Comparison of ENCODE assay signal across 8 cellular contexts in genomic region chr6:26365633-26365995, GRCh38. TPM values are rescaled to one million over a fixed set of nuclear protein-coding genes. Genes with fewer than 3 reads are reported as not detected.
A peak's percentile ranks its signal among the peaks of the same experiment; 100 is the strongest.
DNase-seq lines count a peak whose midpoint lies in the region; ATAC-seq and TF ChIP-seq lines count a peak whose summit lies in the region.

No MANE protein-coding gene starts in this region.

- TF ChIP-seq CTCF in OCI-LY3 (IDR thresholded peaks at IDR 0.05; ENCODE audit: low read depth, low read length) = no peak
- no peak for TF ChIP-seq CTCF in fibroblast of lung (conservative IDR thresholded peaks at IDR 0.05 in 1 of 2, IDR thresholded peaks at IDR 0.05 in 1 of 2; ENCODE audit: low read depth in 1 of 2, low read length in 2 of 2)

- POLR2A ChIA-PET in CD4-positive, alpha-beta memory T cell (lab: Charles Lee; ENCODE audit: partially characterized antibody) = interaction anchor here (1.0 to 5.1 kb wide), 4 partner anchors 15 to 172 kb away, joined by 3 to 29 read pairs (median 6); no protein-coding TSS in a partner anchor

- H3K79me2 ChIP-seq in OCI-LY3 (ENCODE audit: low read length) = no peaks in the 10 kb centered on the region
- H3K79me2 ChIP-seq in fibroblast of lung (ENCODE audit: control insufficient read depth, insufficient read depth, low read length) = no peaks in the 10 kb centered on the region

- H3K27ac ChIP-seq in CD4-positive, alpha-beta memory T cell (ENCODE audit: low read depth, low read length) = peak overlapping the region; percentile 96
- H3K27ac ChIP-seq in OCI-LY3 (ENCODE audit: low read length) (no peak overlapping the region), fibroblast of lung (ENCODE audit: insufficient read depth, low read length) (peak overlapping the region; percentile 92), rectal smooth muscle tissue (ENCODE audit: low read depth, low read length) (peak overlapping the region; percentile 79)

- H2AFZ ChIP-seq in OCI-LY3 (ENCODE audit: low read depth, low read length) (peak overlapping the region; percentile 88), fibroblast of lung (ENCODE audit: low read length) (peak overlapping the region; percentile 97)

- ATAC-seq in HG03095 (IDR thresholded peaks at IDR 0.05; ENCODE audit: unreplicated experiment) = no peak
- ATAC-seq in GM18909 (IDR thresholded peaks at IDR 0.05; ENCODE audit: poor library complexity, unreplicated experiment) = no peak
- ATAC-seq in HG03045 (IDR thresholded peaks at IDR 0.05; ENCODE audit: unreplicated experiment) = no peak

- CTCF ChIA-PET in CD4-positive, alpha-beta memory T cell (lab: Charles Lee; ENCODE audit: partially characterized antibody) = interaction anchor here (1.5 kb wide), 1 partner anchor 131 kb away, joined by 3 read pairs; a partner anchor contains a TSS

- H4K20me1 ChIP-seq in OCI-LY3 (ENCODE audit: insufficient read depth, low read length) (no peaks in the 10 kb centered on the region), fibroblast of lung (ENCODE audit: control insufficient read depth, extremely low read depth, insufficient read depth, low read length) (no peaks in the 10 kb centered on the region)

- no peak for DNase-seq in CD4-positive, alpha-beta memory T cell
- no peak for DNase-seq in fibroblast of lung (ENCODE audit: low read depth in 2 of 2)
- DNase-seq in NOMO-1 treated with dmso at 0.1 percent for 144 hours (lab: John Stamatoyannopoulos, UW; ENCODE audit: unreplicated experiment) = no peak

- H3K9me3 ChIP-seq in CD4-positive, alpha-beta memory T cell (ENCODE audit: control insufficient read depth in 1 of 2, low read length in 2 of 2) = no peaks in the 10 kb centered on the region
- H3K9me3 ChIP-seq in OCI-LY3 (ENCODE audit: insufficient read depth, low read length) = no peaks in the 10 kb centered on the region
- no peaks in the 10 kb centered on the region for H3K9me3 ChIP-seq in fibroblast of lung (ENCODE audit: control insufficient read depth, insufficient read depth, low read depth, low read length)

- H3K4me2 ChIP-seq in OCI-LY3 (ENCODE audit: low read length) (peak overlapping the region; percentile 70), fibroblast of lung (ENCODE audit: extremely low read depth, insufficient read depth, low read length) (peak overlapping the region; percentile 85)

- H3K27ac Mint-ChIP-seq in CD4-positive, alpha-beta memory T cell = peak overlapping the region in 3 of 7 donors; percentile 49 to 88 (median 82)

- H3K9me3 Mint-ChIP-seq in CD4-positive, alpha-beta memory T cell = no peaks in the 10 kb centered on the region

- H3K4me3 Mint-ChIP-seq in CD4-positive, alpha-beta memory T cell = peak overlapping the region in 2 of 8 donors; percentile 87 to 94

- H3K4me1 ChIP-seq in CD4-positive, alpha-beta memory T cell (ENCODE audit: insufficient read depth, low read length) = peaks cover 80% of the 10 kb centered on the region
- H3K4me1 ChIP-seq in OCI-LY3 (ENCODE audit: low read length) = peaks cover 16% of the 10 kb centered on the region
- peaks cover 5% of the 10 kb centered on the region for H3K4me1 ChIP-seq in fibroblast of lung (ENCODE audit: control insufficient read depth, extremely low read depth, insufficient read depth, low read length)
- H3K4me1 ChIP-seq in rectal smooth muscle tissue (ENCODE audit: control insufficient read depth, insufficient read depth, low read length) = no peaks in the 10 kb centered on the region

- H3K27me3 ChIP-seq in CD4-positive, alpha-beta memory T cell (ENCODE audit: insufficient read depth, low read length) = no peaks in the 10 kb centered on the region
- H3K27me3 ChIP-seq in OCI-LY3 (ENCODE audit: low read depth, low read length) = peaks cover 20% of the 10 kb centered on the region
- no peaks in the 10 kb centered on the region for H3K27me3 ChIP-seq in fibroblast of lung (ENCODE audit: control insufficient read depth, insufficient read depth, low read length)
- H3K27me3 ChIP-seq in rectal smooth muscle tissue (ENCODE audit: control insufficient read depth, insufficient read depth, low read length) = no peaks in the 10 kb centered on the region

- H3K36me3 ChIP-seq in CD4-positive, alpha-beta memory T cell (ENCODE audit: insufficient read depth, low read length) = peaks cover 13% of the 10 kb centered on the region
- H3K36me3 ChIP-seq in OCI-LY3 (replicated peaks; ENCODE audit: low read depth, low read length) = no peaks in the 10 kb centered on the region
- no peaks in the 10 kb centered on the region for H3K36me3 ChIP-seq in fibroblast of lung (ENCODE audit: control insufficient read depth, insufficient read depth, low read length)
- H3K36me3 ChIP-seq in rectal smooth muscle tissue (ENCODE audit: control insufficient read depth, insufficient read depth, low read length) = peaks cover 3% of the 10 kb centered on the region

- H3K4me3 ChIP-seq in CD4-positive, alpha-beta memory T cell (ENCODE audit: low read length in 2 of 2) = peak overlapping the region; percentile 79 to 87
- peak overlapping the region; percentile 84 for H3K4me3 ChIP-seq in OCI-LY3 (ENCODE audit: low read length)
- H3K4me3 ChIP-seq in fibroblast of lung (replicated peaks in 1 of 4; ENCODE audit: control extremely low read depth in 1 of 4, insufficient read depth in 1 of 4, low read depth in 3 of 4, low read length in 4 of 4) = peak overlapping the region; percentile 77 to 95 (median 90)
- peak overlapping the region; percentile 80 for H3K4me3 ChIP-seq in rectal smooth muscle tissue (ENCODE audit: low read length)

- H3K9ac ChIP-seq in OCI-LY3 (ENCODE audit: low read length) (peak overlapping the region; percentile 72), fibroblast of lung (ENCODE audit: insufficient read depth, low read length) (peak overlapping the region; percentile 65), rectal smooth muscle tissue (ENCODE audit: low read length) (no peak overlapping the region)

- H3K4me1 Mint-ChIP-seq in CD4-positive, alpha-beta memory T cell = peaks cover 56 to 68% (median 65%) of the 10 kb centered on the region in 4 donors

- no peaks in the 10 kb centered on the region for H3K27me3 Mint-ChIP-seq in CD4-positive, alpha-beta memory T cell

- peaks cover 27 to 28% of the 10 kb centered on the region in 2 donors for H3K36me3 Mint-ChIP-seq in CD4-positive, alpha-beta memory T cell

- intact Hi-C loops in CD4-positive, alpha-beta memory T cell (cut with micrococcal nuclease) = loop anchor here (1.0 to 5.0 kb wide), 9 partner anchors 18 to 231 kb away; partner anchors contain the start of genes ABT1, BTN2A1, BTN2A2 and BTN3A1

RNA-seq across cellular contexts. Expression of gene BTN3A2, which starts 0.6 kb away (rescaled TPM):
- total RNA-seq in CD4-positive, alpha-beta memory T cell = 100 to 1,000 TPM; 315 to 323 TPM
- polyA plus RNA-seq in CD4-positive, alpha-beta memory T cell = 100 to 1,000 TPM in 1 of 2 donors, 10 to 100 TPM in 1; 68.1 to 126 TPM
- 21.6 and 21.8 TPM in 2 replicates for total RNA-seq in fibroblast of lung
- 27.2 and 39.1 TPM in 2 replicates for polyA plus RNA-seq in fibroblast of lung
- 19.1 and 24.8 TPM in 2 replicates for polyA plus RNA-seq in fibroblast of lung (2012)
- polyA minus RNA-seq in fibroblast of lung (ENCODE audit: low replicate concordance) = 10.0 and 23.6 TPM in 2 replicates

RNA-seq across cellular contexts. Expression of gene BTN2A2, which starts 17.3 kb away (rescaled TPM):
- 10 to 100 TPM; 21.8 to 23.6 TPM for total RNA-seq in CD4-positive, alpha-beta memory T cell
- polyA plus RNA-seq in CD4-positive, alpha-beta memory T cell = 1 to 10 TPM; 3.3 to 4.0 TPM
- 7.4 and 12.7 TPM in 2 replicates for total RNA-seq in fibroblast of lung
- polyA plus RNA-seq in fibroblast of lung = 8.6 and 14.8 TPM in 2 replicates
- polyA plus RNA-seq in fibroblast of lung (2012) = 8.3 and 12.5 TPM in 2 replicates
- 10.0 and 21.7 TPM in 2 replicates for polyA minus RNA-seq in fibroblast of lung (ENCODE audit: low replicate concordance)

RNA-seq across cellular contexts. Expression of gene BTN3A1, which starts 36.5 kb away (rescaled TPM):
- total RNA-seq in CD4-positive, alpha-beta memory T cell = 100 to 1,000 TPM; 255 to 262 TPM
- 10 to 100 TPM; 50.4 to 68.0 TPM for polyA plus RNA-seq in CD4-positive, alpha-beta memory T cell
- total RNA-seq in fibroblast of lung = 36.5 and 42.9 TPM in 2 replicates
- 19.8 and 31.6 TPM in 2 replicates for polyA plus RNA-seq in fibroblast of lung
- 11.2 and 16.9 TPM in 2 replicates for polyA plus RNA-seq in fibroblast of lung (2012)
- polyA minus RNA-seq in fibroblast of lung (ENCODE audit: low replicate concordance) = 16.1 and 40.2 TPM in 2 replicates

Comparison
In these comparisons a context has a peak if more than half of its experiments do, and no peak if none do; other contexts are left out.
1. RNA of gene BTN3A2, which starts 0.6 kb away (total RNA-seq): 315 to 323 TPM in CD4-positive, alpha-beta memory T cell; 21.6 to 21.8 TPM in fibroblast of lung; every median in the first group is over 10 times any median in the second.
2. Peak in every context shown above with its lines, with median percentiles within 50 percentile points of each other: H3K4me3 ChIP-seq.